In the genomic region with DNA sequence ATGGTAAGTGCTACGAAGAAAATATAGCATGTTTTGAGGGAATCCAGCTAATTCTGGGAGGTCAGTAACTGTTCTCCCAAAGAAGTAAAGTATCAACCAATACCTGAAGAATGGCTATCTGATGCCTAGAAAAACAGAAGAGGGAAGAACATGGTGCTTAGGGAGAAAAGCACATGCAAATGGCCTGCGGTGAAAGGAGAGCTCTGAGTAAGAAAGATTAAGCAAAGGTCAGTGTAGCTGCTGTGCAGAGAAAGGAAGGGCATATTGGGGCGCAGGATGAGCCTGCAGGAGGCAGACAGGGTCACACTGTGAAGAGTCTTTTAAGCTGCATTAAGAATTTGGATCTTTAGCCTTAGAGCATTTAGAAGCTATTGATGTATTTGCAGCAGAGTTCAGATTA, we compare ENCODE assay signal across 2 cellular contexts.
TF ChIP-seq lines count a peak whose summit lies in the region.

No MANE protein-coding gene starts in this region.

TF ChIP-seq in HEK293, 187 proteins besides CTCF, POLR2A, EP300 and RAD21:
- peak; percentile 74 for TF ChIP-seq ZNF623 (tag by site-specific recombination; IDR thresholded peaks at IDR 0.05)
- TF ChIP-seq, protein P1, sequence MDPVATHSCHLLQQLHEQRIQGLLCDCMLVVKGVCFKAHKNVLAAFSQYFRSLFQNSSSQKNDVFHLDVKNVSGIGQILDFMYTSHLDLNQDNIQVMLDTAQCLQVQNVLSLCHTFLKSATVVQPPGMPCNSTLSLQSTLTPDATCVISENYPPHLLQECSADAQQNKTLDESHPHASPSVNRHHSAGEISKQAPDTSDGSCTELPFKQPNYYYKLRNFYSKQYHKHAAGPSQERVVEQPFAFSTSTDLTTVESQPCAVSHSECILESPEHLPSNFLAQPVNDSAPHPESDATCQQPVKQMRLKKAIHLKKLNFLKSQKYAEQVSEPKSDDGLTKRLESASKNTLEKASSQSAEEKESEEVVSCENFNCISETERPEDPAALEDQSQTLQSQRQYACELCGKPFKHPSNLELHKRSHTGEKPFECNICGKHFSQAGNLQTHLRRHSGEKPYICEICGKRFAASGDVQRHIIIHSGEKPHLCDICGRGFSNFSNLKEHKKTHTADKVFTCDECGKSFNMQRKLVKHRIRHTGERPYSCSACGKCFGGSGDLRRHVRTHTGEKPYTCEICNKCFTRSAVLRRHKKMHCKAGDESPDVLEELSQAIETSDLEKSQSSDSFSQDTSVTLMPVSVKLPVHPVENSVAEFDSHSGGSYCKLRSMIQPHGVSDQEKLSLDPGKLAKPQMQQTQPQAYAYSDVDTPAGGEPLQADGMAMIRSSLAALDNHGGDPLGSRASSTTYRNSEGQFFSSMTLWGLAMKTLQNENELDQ (tag by site-specific recombination; IDR thresholded peaks at IDR 0.05; ENCODE audit: low read depth), result no peak

TF ChIP-seq in K562, 482 proteins besides CTCF, POLR2A, EP300 and RAD21:
- TF ChIP-seq ARID3B (CRISPR knock-in tag; IDR thresholded peaks at IDR 0.05; ENCODE audit: borderline replicate concordance) (no peak), RBM25 (IDR thresholded peaks at IDR 0.05; ENCODE audit: low read depth, low read length, severe bottlenecking) (peak; percentile 33), GABPA (tag; conservative IDR thresholded peaks at IDR 0.05; ENCODE audit: low read depth) (no peak)
